Comparison of ENCODE assay signal across 16 cellular contexts in genomic region chr17:51611585-51611984, GRCh38.
DNase-seq lines count a peak whose midpoint lies in the region; ATAC-seq and TF ChIP-seq lines count a peak whose summit lies in the region.
"Had no signal": no experiment of that assay in that cellular context is flagged by ENCODE, and none has a peak within 500 bp of the region (broad histone marks: within the 10 kb centered on the region; RNA-seq: fewer than 3 reads in every experiment).

No MANE protein-coding gene starts in this region.

- intact Hi-C loops in Panc1 (cut with micrococcal nuclease; ENCODE audit: unreplicated experiment) (no loop called here), right cardiac atrium (cut with DNase I) (no loop called here)

- H3K27me3 ChIP-seq in SK-N-SH (ENCODE audit: insufficient read depth) (no peaks in the 10 kb centered on the region), Panc1 (ENCODE audit: control insufficient read depth, insufficient read depth, low read length) (no peaks in the 10 kb centered on the region), right cardiac atrium (ENCODE audit: control insufficient read depth, insufficient read depth) (no peaks in the 10 kb centered on the region)

- H3K4me2 ChIP-seq in SK-N-SH = no peak overlapping the region

- H3K9me2 ChIP-seq in SK-N-SH = no peaks in the 10 kb centered on the region

- POLR2A ChIA-PET in SK-N-SH (lab: Yijun Ruan, JAX) = no interaction called here
- POLR2A ChIA-PET in Panc1 (lab: Charles Lee) = interaction anchor here (0.6 kb wide), 1 partner anchor 539 kb away, joined by 7 read pairs; no protein-coding TSS in a partner anchor

- no peak for TF ChIP-seq EP300 in SK-N-SH (IDR thresholded peaks at IDR 0.05; ENCODE audit: borderline replicate concordance in 1 of 2, low read depth in 1 of 2, low read length in 1 of 2)

- H3K27ac Mint-ChIP-seq in progenitor cell of endocrine pancreas = peak overlapping the region; percentile 5

- BruUV-seq in Panc1 (replicated peaks; lab: Mats Ljungman, UMichigan) = no TSS peak

- H2AFZ ChIP-seq in SK-N-SH (ENCODE audit: low read depth) = no peak overlapping the region

- H3K4me1 Mint-ChIP-seq in progenitor cell of endocrine pancreas (ENCODE audit: low read depth) = peaks cover 4% of the 10 kb centered on the region

- in situ Hi-C loops in Panc1 (cut with HindIII; ENCODE audit: low pct_unique_long_range_greater_than_20kb, low sequenced_read_pairs) = no loop called here

- H3K36me3 ChIP-seq in SK-N-SH (replicated peaks in 1 of 2; ENCODE audit: control insufficient read depth in 1 of 2, insufficient read depth in 2 of 2, low read length in 1 of 2) (no peaks in the 10 kb centered on the region), Panc1 (ENCODE audit: control insufficient read depth, insufficient read depth, low read length) (no peaks in the 10 kb centered on the region)

- CTCF ChIA-PET in SK-N-SH (lab: Yijun Ruan, JAX) (no interaction called here), Panc1 (lab: Charles Lee) (no interaction called here)

- H4K20me1 ChIP-seq in SK-N-SH (ENCODE audit: insufficient read depth) = no peaks in the 10 kb centered on the region

- TF ChIP-seq RAD21 in SK-N-SH (IDR thresholded peaks at IDR 0.05; ENCODE audit: low read length) = no peak

- H3K9me3 ChIP-seq in SK-N-SH (no peaks in the 10 kb centered on the region), Panc1 (ENCODE audit: control insufficient read depth, insufficient read depth, low read depth, low read length) (no peaks in the 10 kb centered on the region), right cardiac atrium (ENCODE audit: control insufficient read depth, low read length) (no peaks in the 10 kb centered on the region)

- TF ChIP-seq CTCF in SK-N-SH (IDR thresholded peaks at IDR 0.05) = no peak
- no peak for TF ChIP-seq CTCF in Panc1 (IDR thresholded peaks at IDR 0.05)
- no peak for TF ChIP-seq CTCF in progenitor cell of endocrine pancreas (IDR thresholded peaks at IDR 0.05; ENCODE audit: unreplicated experiment)

- peaks cover 0 to 16% of the 10 kb centered on the region in 2 experiments; a peak in 2 of 4 replicates for H3K4me1 ChIP-seq in SK-N-SH (ENCODE audit: control insufficient read depth in 1 of 2, insufficient read depth in 2 of 2, low read depth in 1 of 2, low read length in 1 of 2)
- H3K4me1 ChIP-seq in Panc1 (ENCODE audit: control insufficient read depth, insufficient read depth, low read length) = no peaks in the 10 kb centered on the region
- H3K4me1 ChIP-seq in right cardiac atrium (ENCODE audit: control insufficient read depth, insufficient read depth, low read length) = no peaks in the 10 kb centered on the region

- H3K27ac ChIP-seq in SK-N-SH (ENCODE audit: low read depth in 2 of 2, low read length in 1 of 2) (0 out of 4 replicates have a peak overlapping the region, but pooled peaks of 1 of the 2 experiments have one; percentile 29), Panc1 (ENCODE audit: low read length) (no peak overlapping the region), right cardiac atrium (ENCODE audit: low read length) (no peak overlapping the region)

- H3K4me3 ChIP-seq in SK-N-SH (ENCODE audit: low read depth in 2 of 2, low read length in 1 of 2) (no peak overlapping the region), Panc1 (ENCODE audit: low read depth in 2 of 2, low read length in 2 of 2) (no peak overlapping the region), right cardiac atrium (ENCODE audit: low read length) (no peak overlapping the region)

- WGBS in SK-N-SH (ENCODE audit: low lambda C conversion rate) = 38% methylated on average over 6 of the region's 6 CpGs
- WGBS in right cardiac atrium = 46% methylated on average over 6 of the region's 6 CpGs

- no peaks in the 10 kb centered on the region for H3K9me3 Mint-ChIP-seq in progenitor cell of endocrine pancreas (ENCODE audit: low read depth)

- no peaks in the 10 kb centered on the region for H3K36me3 Mint-ChIP-seq in progenitor cell of endocrine pancreas (ENCODE audit: insufficient read depth)

- ATAC-seq in SK-N-SH treated with all-trans-retinoic acid at 6 μM for 48 hours (no peak), Panc1 (peak; percentile 49), right cardiac atrium (peak in 1 of 2 donors; percentile 76)

- H3F3A ChIP-seq in SK-N-SH (replicated peaks; ENCODE audit: insufficient read depth) = no peaks in the 10 kb centered on the region

- H3K27me3 Mint-ChIP-seq in progenitor cell of endocrine pancreas = peaks cover 5% of the 10 kb centered on the region

- no peak overlapping the region for H3K9ac ChIP-seq in SK-N-SH

- DNase-seq in SK-N-SH (peak; percentile 40), Panc1 (ENCODE audit: low read depth, low spot score) (no peak), right cardiac atrium (peak; percentile 17 to 48 (median 32)), progenitor cell of endocrine pancreas (ENCODE audit: low spot score, unreplicated experiment) (no peak), NCI-H82 (lab: John Stamatoyannopoulos, UW) (no peak), NCI-H510A (lab: John Stamatoyannopoulos, UW) (no peak)
- no peak for DNase-seq in stimulated activated CD4-positive, alpha-beta T cell treated with anti-CD3 and anti-CD28 coated beads, Interleukin-4, amount 100 ng/mL, for 1 hour
- DNase-seq: 8988T; DMS 273 treated with DMSO at 0.1 percent for 48 hours; KBM-7; NCI-H1092; NCI-H2081 treated with DMSO at 0.1 percent for 48 hours; NCI-H526; NK-92 treated with Interleukin-12 subunit alpha and Interleukin-12 subunit beta, amount 100 ng/mL, for 24 hours; RPMI8226 had no signal

- H3K79me2 ChIP-seq in SK-N-SH (ENCODE audit: insufficient read depth) = no peaks in the 10 kb centered on the region

- no peak overlapping the region for H3K4me3 Mint-ChIP-seq in progenitor cell of endocrine pancreas (ENCODE audit: low read depth)

TF ChIP-seq in SK-N-SH, 30 proteins besides CTCF, POLR2A, EP300 and RAD21 (continues in another document):
- TF ChIP-seq CHD2 (IDR thresholded peaks at IDR 0.05; ENCODE audit: low read length, partially characterized antibody) = no peak
- TF ChIP-seq USF2 (IDR thresholded peaks at IDR 0.05; ENCODE audit: borderline replicate concordance, low read depth, low read length) = no peak
- no peak for TF ChIP-seq ELF1 (IDR thresholded peaks at IDR 0.05)
- TF ChIP-seq GATA2 (CRISPR knock-in tag; IDR thresholded peaks at IDR 0.05) = no peak
- TF ChIP-seq SIN3A (IDR thresholded peaks at IDR 0.05; ENCODE audit: borderline replicate concordance, low read depth, low read length) = no peak
- TF ChIP-seq PBX3 (IDR thresholded peaks at IDR 0.05) = no peak
- no peak for TF ChIP-seq SMC3 (IDR thresholded peaks at IDR 0.05; ENCODE audit: low read depth, low read length)
- no peak for TF ChIP-seq NFIC (IDR thresholded peaks at IDR 0.05; ENCODE audit: borderline replicate concordance)
- no peak for TF ChIP-seq TAF1 (IDR thresholded peaks at IDR 0.05; ENCODE audit: borderline replicate concordance, low read depth, low read length)
- no peak for TF ChIP-seq TCF12 (IDR thresholded peaks at IDR 0.05)
- no peak for TF ChIP-seq JUND (IDR thresholded peaks at IDR 0.05)

TF ChIP-seq in SK-N-SH treated with all-trans-retinoic acid at 6 μM for 48 hours, 23 proteins besides CTCF, POLR2A, EP300 and RAD21:
- TF ChIP-seq SNAI2 (CRISPR knock-in tag; IDR thresholded peaks at IDR 0.05) = no peak
- no peak for TF ChIP-seq CSRNP3 (CRISPR knock-in tag; IDR thresholded peaks at IDR 0.05)
- TF ChIP-seq GLIS3 (CRISPR knock-in tag; IDR thresholded peaks at IDR 0.05) = no peak
- no peak for TF ChIP-seq CREB5 (CRISPR knock-in tag; IDR thresholded peaks at IDR 0.05; ENCODE audit: low read depth)
- no peak for TF ChIP-seq ZFP3 (CRISPR knock-in tag; IDR thresholded peaks at IDR 0.05)

Comparison
In these comparisons a context has a peak if more than half of its experiments do, and no peak if none do; other contexts are left out.
1. DNase-seq: peak in SK-N-SH (single experiment) and right cardiac atrium (3 of 3); none in Panc1 (single experiment), progenitor cell of endocrine pancreas (single experiment), stimulated activated CD4-positive, alpha-beta T cell treated with anti-CD3 and anti-CD28 coated beads, Interleukin-4, amount 100 ng/mL, for 1 hour (single experiment), NCI-H82 (single experiment) and NCI-H510A (single experiment).